17 cellular contexts compared by ENCODE assay signal in genomic region chr6:130931683-130932082, GRCh38.
"Had no signal": no experiment of that assay in that cellular context is flagged by ENCODE, and none has a peak within 500 bp of the region (broad histone marks: within the 10 kb centered on the region; RNA-seq: fewer than 3 reads in every experiment).

No MANE protein-coding gene starts in this region.

- H3K4me1 ChIP-seq: breast epithelium had no signal

- H3K9me3 ChIP-seq: ascending aorta, breast epithelium, gastrocnemius medialis had no signal

- DNase-seq: activated CD4-positive, alpha-beta memory T cell treated with anti-CD3 and anti-CD28 coated beads, Interleukin-2, amount 10 ng/mL, durations not matched to agents 7 days and 5 days; activated CD4-positive, alpha-beta T cell treated with anti-CD3 and anti-CD28 coated beads for 4 hours; activated naive CD4-positive, alpha-beta T cell treated with anti-CD3 and anti-CD28 coated beads, Interleukin-2, amount 10 ng/mL, durations not matched to agents 7 days and 5 days; activated T-cell treated with anti-CD3 and anti-CD28 coated beads, Interleukin-2, amount 50 U/mL, for 24 hours; gastrocnemius medialis; immature natural killer cell; nephron progenitor cell; occipital lobe; right cardiac atrium; small intestine; stimulated activated CD4-positive, alpha-beta T cell treated with anti-CD3 and anti-CD28 coated beads, Interleukin-4, amount 100 ng/mL, for 4 hours; stimulated activated CD8-positive, alpha-beta memory T cell treated with anti-CD3 and anti-CD28 coated beads, Interleukin-4, amount 100 ng/mL, for 48 hours; stimulated activated naive CD4-positive, alpha-beta T cell treated with Interleukin-2 at 50 U/mL for 16 hours had no signal

- H3K27ac ChIP-seq: breast epithelium, gastrocnemius medialis, heart left ventricle had no signal

- ATAC-seq: gastrocnemius medialis, heart left ventricle, right cardiac atrium, WTC11 had no signal

- H3K4me3 ChIP-seq: ascending aorta, breast epithelium, gastrocnemius medialis, heart left ventricle had no signal

- H3K36me3 ChIP-seq: ascending aorta, breast epithelium, gastrocnemius medialis, heart left ventricle had no signal

- H3K27me3 ChIP-seq: ascending aorta, breast epithelium, gastrocnemius medialis, heart left ventricle had no signal
